Comparison of ENCODE assay signal across 8 cellular contexts in genomic region chr1:206979379-206980043, GRCh38. TPM values are rescaled to one million over a fixed set of nuclear protein-coding genes. Genes with fewer than 3 reads are reported as not detected.
DNase-seq lines count a peak whose midpoint lies in the region; ATAC-seq and TF ChIP-seq lines count a peak whose summit lies in the region.

No MANE protein-coding gene starts in this region.

- DNase-seq in NOMO-1 treated with DMSO at 0.1 percent for 48 hours (lab: John Stamatoyannopoulos, UW; ENCODE audit: unreplicated experiment) (peak; percentile 21), NOMO-1 treated with dmso at 0.1 percent for 144 hours (lab: John Stamatoyannopoulos, UW; ENCODE audit: unreplicated experiment) (no peak), NCI-H69 (lab: John Stamatoyannopoulos, UW) (peak; percentile 49), epithelial cell of proximal tubule (ENCODE audit: low read depth) (no peak), NCI-H146 (lab: John Stamatoyannopoulos, UW) (no peak), NCI-H1436 treated with DMSO at 0.1 percent for 48 hours (lab: John Stamatoyannopoulos, UW) (no peak)

- H3K4me1 Mint-ChIP-seq in stimulated activated naive CD8-positive, alpha-beta T cell treated with anti-CD3 and anti-CD28 coated beads, Interleukin-15, Interleukin-2, amounts not matched to agents 100 ng/mL and 50 ng/mL, for 24 hours (ENCODE audit: low read depth): no peaks in the 10 kb centered on the region

- TF ChIP-seq CTCF in epithelial cell of proximal tubule (conservative IDR thresholded peaks at IDR 0.05; ENCODE audit: low read depth, low read length): peak; percentile 87

- no peaks in the 10 kb centered on the region for H3K9me3 Mint-ChIP-seq in stimulated activated naive CD8-positive, alpha-beta T cell treated with anti-CD3 and anti-CD28 coated beads, Interleukin-15, Interleukin-2, amounts not matched to agents 100 ng/mL and 50 ng/mL, for 24 hours

- no peak overlapping the region for H3K4me3 Mint-ChIP-seq in stimulated activated naive CD8-positive, alpha-beta T cell treated with anti-CD3 and anti-CD28 coated beads, Interleukin-15, Interleukin-2, amounts not matched to agents 100 ng/mL and 50 ng/mL, for 24 hours

- H3K27ac Mint-ChIP-seq in stimulated activated naive CD8-positive, alpha-beta T cell treated with anti-CD3 and anti-CD28 coated beads, Interleukin-15, Interleukin-2, amounts not matched to agents 100 ng/mL and 50 ng/mL, for 24 hours: peak overlapping the region; percentile 53

- peaks cover 7% of the 10 kb centered on the region for H3K27me3 Mint-ChIP-seq in stimulated activated naive CD8-positive, alpha-beta T cell treated with anti-CD3 and anti-CD28 coated beads, Interleukin-15, Interleukin-2, amounts not matched to agents 100 ng/mL and 50 ng/mL, for 24 hours

- H3K4me3 ChIP-seq in epithelial cell of proximal tubule (ENCODE audit: low read depth, low read length): no peak overlapping the region

- no peak for ATAC-seq in HG03565 (IDR thresholded peaks at IDR 0.05; ENCODE audit: unreplicated experiment)

- no peaks in the 10 kb centered on the region for H3K36me3 Mint-ChIP-seq in stimulated activated naive CD8-positive, alpha-beta T cell treated with anti-CD3 and anti-CD28 coated beads, Interleukin-15, Interleukin-2, amounts not matched to agents 100 ng/mL and 50 ng/mL, for 24 hours (ENCODE audit: low read depth)

RNA-seq across cellular contexts. Expression of gene FCAMR, which starts 9.3 kb away (rescaled TPM):
- total RNA-seq in epithelial cell of proximal tubule: 0.29 TPM in 1 of 2 replicates, not detected in the other

RNA-seq across cellular contexts. Expression of gene PIGR, which starts 33.2 kb away (rescaled TPM):
- 0.06 TPM in 1 of 2 replicates, not detected in the other for total RNA-seq in epithelial cell of proximal tubule

RNA-seq across cellular contexts. Expression of gene C1orf116, which starts 53.0 kb away (rescaled TPM):
- total RNA-seq in epithelial cell of proximal tubule: 21.6 and 22.5 TPM in 2 replicates

RNA-seq across cellular contexts. Expression of gene FCMR, which starts 57.8 kb away (rescaled TPM):
- total RNA-seq in epithelial cell of proximal tubule: 0.65 TPM in 1 of 2 replicates, not detected in the other

Comparison
In these comparisons a context has a peak if more than half of its experiments do, and no peak if none do; other contexts are left out.
1. DNase-seq: peak in NOMO-1 treated with DMSO at 0.1 percent for 48 hours (single experiment) and NCI-H69 (single experiment); none in NOMO-1 treated with dmso at 0.1 percent for 144 hours (single experiment), epithelial cell of proximal tubule (single experiment), NCI-H146 (single experiment) and NCI-H1436 treated with DMSO at 0.1 percent for 48 hours (single experiment).